Comparison of ENCODE assay signal across 21 cellular contexts in the genomic region with DNA sequence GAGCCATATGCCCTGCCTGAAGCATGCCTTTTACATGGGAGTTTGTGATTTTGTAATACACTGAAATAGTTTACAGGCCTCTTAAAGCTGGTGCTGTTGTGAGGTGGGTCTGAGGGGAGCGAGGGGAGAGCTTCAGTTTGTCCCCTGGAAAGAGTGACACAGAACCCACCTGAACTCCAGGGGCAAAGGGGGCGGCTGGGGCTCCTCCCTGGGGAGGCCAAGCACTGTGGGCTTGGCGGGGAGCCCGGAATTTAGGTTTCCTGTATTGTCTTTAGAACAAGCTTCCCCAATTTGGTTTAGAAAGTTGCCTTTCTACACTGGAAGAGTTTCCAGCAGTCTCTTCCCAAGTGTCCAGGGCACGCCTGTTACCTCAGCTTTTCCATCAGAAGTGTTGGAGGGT.
"Had no signal": no experiment of that assay in that cellular context is flagged by ENCODE, and none has a peak within 500 bp of the region (broad histone marks: within the 10 kb centered on the region; RNA-seq: fewer than 3 reads in every experiment).

No MANE protein-coding gene starts in this region.

- H3K9me3 ChIP-seq: gastrocnemius medialis, heart left ventricle, left ventricle myocardium inferior, sigmoid colon, testis had no signal

- H3K4me3 Mint-ChIP-seq: activated B cell treated with CpG ODN at 0.5 μM for 24 hours; activated CD4-positive, alpha-beta memory T cell treated with anti-CD3 and anti-CD28 coated beads for 36 hours; activated CD8-positive, alpha-beta memory T cell treated with anti-CD3 and anti-CD28 coated beads, Interleukin-2, amount 10 ng/mL, durations not matched to agents 7 days and 5 days; activated naive CD8-positive, alpha-beta T cell treated with anti-CD3 and anti-CD28 coated beads, Interleukin-2, amount 10 ng/mL, durations not matched to agents 7 days and 5 days; endodermal cell; naive thymus-derived CD8-positive, alpha-beta T cell; stimulated activated effector memory CD8-positive, alpha-beta T cell treated with anti-CD3 and anti-CD28 coated beads, Interleukin-12 subunit alpha, Interleukin-12 subunit beta, amount 100 ng/mL, for 72 hours; type B pancreatic cell had no signal

- H3K27me3 ChIP-seq: dorsolateral prefrontal cortex, gastrocnemius medialis, heart left ventricle, sigmoid colon, testis had no signal

- H3K36me3 Mint-ChIP-seq: activated CD4-positive, alpha-beta memory T cell treated with anti-CD3 and anti-CD28 coated beads for 36 hours; activated CD8-positive, alpha-beta memory T cell treated with anti-CD3 and anti-CD28 coated beads, Interleukin-2, amount 10 ng/mL, durations not matched to agents 7 days and 5 days; activated naive CD8-positive, alpha-beta T cell treated with anti-CD3 and anti-CD28 coated beads, Interleukin-2, amount 10 ng/mL, durations not matched to agents 7 days and 5 days; naive thymus-derived CD8-positive, alpha-beta T cell; stimulated activated effector memory CD8-positive, alpha-beta T cell treated with anti-CD3 and anti-CD28 coated beads, Interleukin-12 subunit alpha, Interleukin-12 subunit beta, amount 100 ng/mL, for 72 hours had no signal

- DNase-seq: activated B cell treated with CpG ODN at 0.5 μM for 24 hours; activated CD4-positive, alpha-beta memory T cell treated with anti-CD3 and anti-CD28 coated beads for 36 hours; activated CD4-positive, alpha-beta T cell treated with anti-CD3 and anti-CD28 coated beads for 4 hours; activated CD8-positive, alpha-beta memory T cell treated with anti-CD3 and anti-CD28 coated beads, Interleukin-2, amount 10 ng/mL, durations not matched to agents 7 days and 5 days; activated naive CD4-positive, alpha-beta T cell; activated naive CD8-positive, alpha-beta T cell treated with anti-CD3 and anti-CD28 coated beads, Interleukin-2, amount 10 ng/mL, durations not matched to agents 7 days and 5 days; amygdala; dorsolateral prefrontal cortex; endodermal cell; gastrocnemius medialis; heart left ventricle; kidney glomerular epithelial cell; left ventricle myocardium inferior; mesendoderm; naive thymus-derived CD8-positive, alpha-beta T cell; sigmoid colon; stimulated activated CD4-positive, alpha-beta T cell treated with anti-CD3 and anti-CD28 coated beads, Interleukin-4, amount 100 ng/mL, for 24 hours; testis had no signal

- H3K27ac Mint-ChIP-seq: activated B cell treated with CpG ODN at 0.5 μM for 24 hours; activated CD4-positive, alpha-beta memory T cell treated with anti-CD3 and anti-CD28 coated beads for 36 hours; activated CD8-positive, alpha-beta memory T cell treated with anti-CD3 and anti-CD28 coated beads, Interleukin-2, amount 10 ng/mL, durations not matched to agents 7 days and 5 days; activated naive CD8-positive, alpha-beta T cell treated with anti-CD3 and anti-CD28 coated beads, Interleukin-2, amount 10 ng/mL, durations not matched to agents 7 days and 5 days; endodermal cell; naive thymus-derived CD8-positive, alpha-beta T cell; stimulated activated effector memory CD8-positive, alpha-beta T cell treated with anti-CD3 and anti-CD28 coated beads, Interleukin-12 subunit alpha, Interleukin-12 subunit beta, amount 100 ng/mL, for 72 hours; type B pancreatic cell had no signal

- H3K27ac ChIP-seq: dorsolateral prefrontal cortex, gastrocnemius medialis, heart left ventricle, left ventricle myocardium inferior, parathyroid adenoma, sigmoid colon, testis had no signal

- ATAC-seq: activated CD8-positive, alpha-beta memory T cell treated with anti-CD3 and anti-CD28 coated beads, Interleukin-2, amount 10 ng/mL, durations not matched to agents 7 days and 5 days; gastrocnemius medialis; heart left ventricle; naive thymus-derived CD8-positive, alpha-beta T cell; stimulated activated effector memory CD8-positive, alpha-beta T cell treated with anti-CD3 and anti-CD28 coated beads, Interleukin-12 subunit alpha, Interleukin-12 subunit beta, amount 100 ng/mL, for 72 hours had no signal

- H3K9me3 Mint-ChIP-seq: activated B cell treated with CpG ODN at 0.5 μM for 24 hours; activated CD4-positive, alpha-beta memory T cell treated with anti-CD3 and anti-CD28 coated beads for 36 hours; activated naive CD8-positive, alpha-beta T cell treated with anti-CD3 and anti-CD28 coated beads, Interleukin-2, amount 10 ng/mL, durations not matched to agents 7 days and 5 days; endodermal cell; stimulated activated effector memory CD8-positive, alpha-beta T cell treated with anti-CD3 and anti-CD28 coated beads, Interleukin-12 subunit alpha, Interleukin-12 subunit beta, amount 100 ng/mL, for 72 hours had no signal

- H3K4me1 Mint-ChIP-seq: activated B cell treated with CpG ODN at 0.5 μM for 24 hours; activated CD8-positive, alpha-beta memory T cell treated with anti-CD3 and anti-CD28 coated beads, Interleukin-2, amount 10 ng/mL, durations not matched to agents 7 days and 5 days; activated naive CD8-positive, alpha-beta T cell treated with anti-CD3 and anti-CD28 coated beads, Interleukin-2, amount 10 ng/mL, durations not matched to agents 7 days and 5 days; stimulated activated effector memory CD8-positive, alpha-beta T cell treated with anti-CD3 and anti-CD28 coated beads, Interleukin-12 subunit alpha, Interleukin-12 subunit beta, amount 100 ng/mL, for 72 hours had no signal

- H3K4me1 ChIP-seq: gastrocnemius medialis, parathyroid adenoma had no signal

- H3K36me3 ChIP-seq: gastrocnemius medialis, heart left ventricle, left ventricle myocardium inferior, sigmoid colon had no signal

- H3K4me3 ChIP-seq: dorsolateral prefrontal cortex, gastrocnemius medialis, heart left ventricle, left ventricle myocardium inferior, sigmoid colon, testis had no signal

- H3K27me3 Mint-ChIP-seq: activated naive CD8-positive, alpha-beta T cell treated with anti-CD3 and anti-CD28 coated beads, Interleukin-2, amount 10 ng/mL, durations not matched to agents 7 days and 5 days had no signal
